ENCODE assay signal across 15 cellular contexts in genomic region chr4:45438047-45438446, GRCh38.
A peak's percentile ranks its signal among the peaks of the same experiment; 100 is the strongest.
DNase-seq lines count a peak whose midpoint lies in the region; ATAC-seq, FAIRE-seq and TF ChIP-seq lines count a peak whose summit lies in the region.
"Had no signal": no experiment of that assay in that cellular context is flagged by ENCODE, and none has a peak within 500 bp of the region (broad histone marks: within the 10 kb centered on the region; RNA-seq: fewer than 3 reads in every experiment).

No MANE protein-coding gene starts in this region.

- H3K4me3 ChIP-seq in left ventricle myocardium inferior (no peak overlapping the region), hepatocyte (no peak overlapping the region), WERI-Rb-1 (ENCODE audit: low read depth, low read length) (no peak overlapping the region)

- ATAC-seq in Right ventricle myocardium superior (ENCODE audit: poor library complexity), result peak; percentile 83

- no peaks in the 10 kb centered on the region for H3K79me2 ChIP-seq in hepatocyte

- peak; percentile 8 for FAIRE-seq in endometrium (lab: Jason Lieb, UNC)
- FAIRE-seq: HTR-8/SVneo had no signal

- H2AFZ ChIP-seq in hepatocyte, result no peak overlapping the region

- H3K9me2 ChIP-seq in hepatocyte (replicated peaks; ENCODE audit: insufficient read depth), result no peaks in the 10 kb centered on the region

- H3K27me3 ChIP-seq in left ventricle myocardium inferior (ENCODE audit: low read depth) (no peaks in the 10 kb centered on the region), hepatocyte (no peaks in the 10 kb centered on the region), WERI-Rb-1 (ENCODE audit: insufficient read depth, low read depth, severe bottlenecking) (no peaks in the 10 kb centered on the region)

- H3K27ac ChIP-seq in left ventricle myocardium inferior (replicated peaks) (no peak overlapping the region), hepatocyte (no peak overlapping the region), WERI-Rb-1 (no peak overlapping the region)
- H3K27ac ChIP-seq: C4-2B had no signal

- H3K4me1 ChIP-seq in left ventricle myocardium inferior (peaks cover 14% of the 10 kb centered on the region), hepatocyte (ENCODE audit: insufficient read depth) (no peaks in the 10 kb centered on the region)

- no peak overlapping the region for H3K4me2 ChIP-seq in hepatocyte

- intact Hi-C loops in Right ventricle myocardium superior (cut with DNase I) (no loop called here), left ventricle myocardium inferior (cut with micrococcal nuclease) (no loop called here)

- H3K36me3 ChIP-seq in left ventricle myocardium inferior (no peaks in the 10 kb centered on the region), hepatocyte (replicated peaks; ENCODE audit: insufficient read depth, low read depth) (no peaks in the 10 kb centered on the region), WERI-Rb-1 (no peaks in the 10 kb centered on the region)

- DNase-seq in Right ventricle myocardium superior (no peak), left ventricle myocardium inferior (no peak), OCI-M1 (lab: John Stamatoyannopoulos, UW) (peak; percentile 20), renal cortical epithelial cell (ENCODE audit: low read depth) (peak; percentile 33), hepatocyte (ENCODE audit: low spot score) (no peak), WERI-Rb-1 (no peak)
- DNase-seq in activated naive CD4-positive, alpha-beta T cell treated with Interleukin-2 at 50 U/mL for 16 hours, result no peak
- DNase-seq: 8988T, DMS153, NCI-H1436, NCI-H2081, NCI-H526 had no signal

- 91% methylated on average over 2 of the region's 2 CpGs for WGBS in hepatocyte (ENCODE audit: low lambda C conversion rate, missing lambda C conversion rate)

- H4K20me1 ChIP-seq in hepatocyte (ENCODE audit: insufficient read depth, poor library complexity, severe bottlenecking), result no peaks in the 10 kb centered on the region

- TF ChIP-seq CTCF in left ventricle myocardium inferior (IDR thresholded peaks at IDR 0.05; ENCODE audit: borderline replicate concordance) (no peak), hepatocyte (IDR thresholded peaks at IDR 0.05; ENCODE audit: poor library complexity) (no peak), WERI-Rb-1 (IDR thresholded peaks at IDR 0.05; ENCODE audit: low read depth, low read length) (no peak)

- H3K9me3 ChIP-seq in left ventricle myocardium inferior (replicated peaks), result no peaks in the 10 kb centered on the region
- no peaks in the 10 kb centered on the region for H3K9me3 ChIP-seq in hepatocyte (ENCODE audit: low read depth)
- H3K9me3 ChIP-seq in WERI-Rb-1 (ENCODE audit: severe bottlenecking), result no peaks in the 10 kb centered on the region

Comparison
In these comparisons a context has a peak if more than half of its experiments do, and no peak if none do; other contexts are left out.
1. DNase-seq: peak in OCI-M1 (single experiment) and renal cortical epithelial cell (single experiment); none in Right ventricle myocardium superior (single experiment), left ventricle myocardium inferior (single experiment), hepatocyte (single experiment), activated naive CD4-positive, alpha-beta T cell treated with Interleukin-2 at 50 U/mL for 16 hours (single experiment) and WERI-Rb-1 (single experiment).